ENCODE assay signal across 8 cellular contexts in genomic region chr6:111803804-111804203, GRCh38.
DNase-seq lines count a peak whose midpoint lies in the region; FAIRE-seq and TF ChIP-seq lines count a peak whose summit lies in the region.

No MANE protein-coding gene starts in this region.

- TF ChIP-seq CTCF in breast epithelium (IDR thresholded peaks at IDR 0.05), result no peak
- TF ChIP-seq CTCF in mammary epithelial cell (conservative IDR thresholded peaks at IDR 0.05 in 1 of 2, IDR thresholded peaks at IDR 0.05 in 1 of 2; ENCODE audit: extremely low read depth in 1 of 2, insufficient read depth in 1 of 2, low read depth in 1 of 2, low read length in 2 of 2), result no peak
- TF ChIP-seq CTCF in PC-9 (conservative IDR thresholded peaks at IDR 0.05), result no peak

- dilution Hi-C loops in mammary epithelial cell (cut with HindIII; ENCODE audit: low sequenced_read_pairs), result no loop called here

- H2AFZ ChIP-seq in mammary epithelial cell (ENCODE audit: low read depth, low read length) (no peak overlapping the region), PC-9 (no peak overlapping the region)

- H3K27me3 ChIP-seq in breast epithelium (no peaks in the 10 kb centered on the region), mammary epithelial cell (ENCODE audit: insufficient read depth, low read length) (no peaks in the 10 kb centered on the region), PC-9 (ENCODE audit: insufficient read depth, low read depth) (no peaks in the 10 kb centered on the region)

- no peak overlapping the region for H3K9ac ChIP-seq in mammary epithelial cell (ENCODE audit: insufficient read depth, low read length)

- intact Hi-C loops in breast epithelium (cut with DNase I; ENCODE audit: low total_unique reads) (no loop called here), mammary epithelial cell (cut with micrococcal nuclease) (loop anchor here (5.0 kb wide), 1 partner anchor 193 kb away; no protein-coding TSS in a partner anchor), PC-9 (cut with micrococcal nuclease; ENCODE audit: unreplicated experiment) (no loop called here)

- H4K20me1 ChIP-seq in mammary epithelial cell (ENCODE audit: insufficient read depth, low read length) (no peaks in the 10 kb centered on the region), PC-9 (ENCODE audit: insufficient read depth) (no peaks in the 10 kb centered on the region)

- TF ChIP-seq POLR2A in breast epithelium (IDR thresholded peaks at IDR 0.05), result no peak

- no peaks in the 10 kb centered on the region for H3K9me2 ChIP-seq in PC-9 (ENCODE audit: insufficient read depth)

- CTCF ChIA-PET in mammary epithelial cell (lab: Charles Lee; ENCODE audit: low non-redundant PET), result no interaction called here
- CTCF ChIA-PET in PC-9 (lab: Charles Lee), result no interaction called here

- H3K4me1 ChIP-seq in breast epithelium (no peaks in the 10 kb centered on the region), mammary epithelial cell (ENCODE audit: insufficient read depth, low read length) (peaks cover 18% of the 10 kb centered on the region), PC-9 (replicated peaks; ENCODE audit: insufficient read depth) (peaks cover 76% of the 10 kb centered on the region)

- H3K27ac ChIP-seq in breast epithelium (peak overlapping the region; percentile 30 to 58), mammary epithelial cell (ENCODE audit: insufficient read depth, low read depth, low read length) (no peak overlapping the region), temporal lobe (ENCODE audit: low read depth, low read length) (peak overlapping the region; percentile 55), PC-9 (no peak overlapping the region)

- peaks cover 41% of the 10 kb centered on the region for H3F3A ChIP-seq in PC-9 (ENCODE audit: insufficient read depth, low read depth)

- no TSS peak for BruUV-seq in mammary epithelial cell (replicated peaks; lab: Mats Ljungman, UMichigan)
- no TSS peak for BruUV-seq in PC-9 (replicated peaks; lab: Mats Ljungman, UMichigan)

- H3K4me3 ChIP-seq in breast epithelium (peak overlapping the region in 1 of 3 donors; percentile 2), mammary epithelial cell (replicated peaks in 1 of 3; ENCODE audit: insufficient read depth in 1 of 3, low read depth in 2 of 3, low read length in 3 of 3) (no peak overlapping the region), PC-9 (no peak overlapping the region)

- DNase-seq in breast epithelium (ENCODE audit: low spot score in 2 of 2) (no peak), mammary epithelial cell (no peak), amniotic epithelial cell (ENCODE audit: low read depth) (peak; percentile 34), iris pigment epithelial cell (ENCODE audit: low read depth) (peak; percentile 88), HTR-8/SVneo (ENCODE audit: insufficient read length, low spot score) (no peak), NOMO-1 (lab: John Stamatoyannopoulos, UW; ENCODE audit: unreplicated experiment in 2 of 2) (no peak), PC-9 (no peak)

- H3K79me2 ChIP-seq in mammary epithelial cell (ENCODE audit: insufficient read depth, low read length), result peaks cover 6% of the 10 kb centered on the region
- peaks cover 55% of the 10 kb centered on the region for H3K79me2 ChIP-seq in PC-9 (ENCODE audit: low read depth)

- no peaks in the 10 kb centered on the region for H3K9me3 ChIP-seq in breast epithelium
- no peaks in the 10 kb centered on the region for H3K9me3 ChIP-seq in mammary epithelial cell (replicated peaks; ENCODE audit: insufficient read depth, low read length)
- H3K9me3 ChIP-seq in PC-9 (ENCODE audit: insufficient read depth, low read depth), result no peaks in the 10 kb centered on the region

- no peaks in the 10 kb centered on the region for H3K36me3 ChIP-seq in breast epithelium
- H3K36me3 ChIP-seq in mammary epithelial cell (ENCODE audit: insufficient read depth, low read length), result no peaks in the 10 kb centered on the region
- H3K36me3 ChIP-seq in PC-9 (ENCODE audit: low read depth), result peaks cover 4% of the 10 kb centered on the region; the same call in 1 of the 2 replicates

- POLR2A ChIA-PET in PC-9 (lab: Charles Lee; ENCODE audit: unreplicated experiment), result interaction anchor here (0.6 to 0.9 kb wide), 2 partner anchors 68 to 173 kb away, joined by 3 to 4 read pairs; no protein-coding TSS in a partner anchor

- no peak for FAIRE-seq in HTR-8/SVneo (lab: Jason Lieb, UNC)

- in situ Hi-C loops in mammary epithelial cell (cut with MboI; ENCODE audit: low sequenced_read_pairs in 2 of 2), result no loop called here

- WGBS in mammary epithelial cell (ENCODE audit: low coverage, missing lambda C conversion rate), result 99% methylated on average over 5 of the region's 5 CpGs

- H3K4me2 ChIP-seq in mammary epithelial cell (ENCODE audit: insufficient read depth, low read depth, low read length) (no peak overlapping the region), PC-9 (no peak overlapping the region)

Comparison
In these comparisons a context has a peak if more than half of its experiments do, and no peak if none do; other contexts are left out.
1. H3K27ac ChIP-seq: peak in breast epithelium (2 of 2) and temporal lobe (single experiment); none in mammary epithelial cell (single experiment) and PC-9 (single experiment).
2. DNase-seq: peak in amniotic epithelial cell (single experiment) and iris pigment epithelial cell (single experiment); none in breast epithelium (0 of 2), mammary epithelial cell (single experiment), HTR-8/SVneo (single experiment), NOMO-1 (0 of 2) and PC-9 (0 of 2).